ENCODE assay signal across 9 cellular contexts in genomic region chr5:73448072-73448432, GRCh38. TPM values are rescaled to one million over a fixed set of nuclear protein-coding genes. Genes with fewer than 3 reads are reported as not detected.
DNase-seq lines count a peak whose midpoint lies in the region; ATAC-seq, FAIRE-seq and TF ChIP-seq lines count a peak whose summit lies in the region.
"Had no signal": no experiment of that assay in that cellular context is flagged by ENCODE, and none has a peak within 500 bp of the region (broad histone marks: within the 10 kb centered on the region; RNA-seq: fewer than 3 reads in every experiment).

No MANE protein-coding gene starts in this region.

- no peak overlapping the region for H3K27ac Mint-ChIP-seq in CD8-positive, alpha-beta T cell
- H3K27ac Mint-ChIP-seq in H9: no peak overlapping the region
- no peak overlapping the region for H3K27ac Mint-ChIP-seq in stimulated activated naive CD8-positive, alpha-beta T cell treated with anti-CD3 and anti-CD28 coated beads, Interleukin-15, Interleukin-2, amounts not matched to agents 100 ng/mL and 50 ng/mL, for 24 hours

- peak overlapping the region; percentile 81 for H3K4me3 Mint-ChIP-seq in CD8-positive, alpha-beta T cell
- peak overlapping the region; percentile 60 to 80 for H3K4me3 Mint-ChIP-seq in H9
- H3K4me3 Mint-ChIP-seq in stimulated activated naive CD8-positive, alpha-beta T cell treated with anti-CD3 and anti-CD28 coated beads, Interleukin-15, Interleukin-2, amounts not matched to agents 100 ng/mL and 50 ng/mL, for 24 hours: peak overlapping the region; percentile 77

- H3T11ph ChIP-seq in H9 (ENCODE audit: low read length): no peak overlapping the region

- no peaks in the 10 kb centered on the region for H3K36me3 ChIP-seq in CD8-positive, alpha-beta T cell (ENCODE audit: insufficient read depth, low read length)

- H2AFZ ChIP-seq in H9 (ENCODE audit: low read length): no peak overlapping the region

- no peak overlapping the region for H3K4me3 ChIP-seq in CD8-positive, alpha-beta T cell (ENCODE audit: low read depth, low read length)
- no peak overlapping the region for H3K4me3 ChIP-seq in lower leg skin (ENCODE audit: low read depth, poor library complexity, severe bottlenecking)

- H3K14ac ChIP-seq in H9 (ENCODE audit: insufficient read depth, low read length): no peak overlapping the region

- H3K4me1 Mint-ChIP-seq in CD8-positive, alpha-beta T cell (ENCODE audit: low read depth): peaks cover 19% of the 10 kb centered on the region
- peaks cover 28 to 46% of the 10 kb centered on the region in 2 experiments for H3K4me1 Mint-ChIP-seq in H9
- H3K4me1 Mint-ChIP-seq in stimulated activated naive CD8-positive, alpha-beta T cell treated with anti-CD3 and anti-CD28 coated beads, Interleukin-15, Interleukin-2, amounts not matched to agents 100 ng/mL and 50 ng/mL, for 24 hours (ENCODE audit: low read depth): peaks cover 23% of the 10 kb centered on the region

- no peak overlapping the region for H2BK15ac ChIP-seq in H9 (ENCODE audit: low read depth, low read length)

- POLR2A ChIA-PET in CD8-positive, alpha-beta T cell (lab: Charles Lee): interaction anchor here (0.9 to 1.1 kb wide), 2 partner anchors 50 to 61 kb away, joined by 3 read pairs; partner anchors contain the start of gene BTF3

- no peak overlapping the region for H2BK20ac ChIP-seq in H9 (ENCODE audit: low read depth, low read length, poor library complexity, severe bottlenecking)

- peaks cover 20% of the 10 kb centered on the region for H3K23me2 ChIP-seq in H9 (ENCODE audit: insufficient read length, low read depth, low read length, poor library complexity, severe bottlenecking)

- H3K4me1 ChIP-seq in CD8-positive, alpha-beta T cell (ENCODE audit: insufficient read depth, low read length): peaks cover 19% of the 10 kb centered on the region
- H3K4me1 ChIP-seq in H9 (ENCODE audit: insufficient read depth, low read length): no peaks in the 10 kb centered on the region

- H3K23ac ChIP-seq in H9 (ENCODE audit: insufficient read length, low read depth, low read length): no peak overlapping the region

- ATAC-seq in CD8-positive, alpha-beta T cell: peak; percentile 19

- no CpG with 5 or more reads among the region's 48 CpGs for WGBS in H9 (ENCODE audit: extremely low coverage, insufficient read length, low lambda C conversion rate)
- 0 to 2% methylated on average over 30 to 42 of the region's 48 CpGs for WGBS in lower leg skin, 2 donors

- H3K9ac ChIP-seq in H9 (ENCODE audit: extremely low read depth, insufficient read length, low read length): no peak overlapping the region

- H4K20me1 ChIP-seq in H9 (ENCODE audit: control insufficient read depth, insufficient read depth, insufficient read length): no peaks in the 10 kb centered on the region

- FAIRE-seq in GM12892 (lab: Jason Lieb, UNC): no peak

- H4K91ac ChIP-seq in H9 (ENCODE audit: insufficient read length, low read depth, low read length): no peak overlapping the region

- peaks cover 8% of the 10 kb centered on the region for H3K9me3 Mint-ChIP-seq in CD8-positive, alpha-beta T cell
- peaks cover 0 to 13% of the 10 kb centered on the region in 2 experiments; a peak in 1 of 5 replicates for H3K9me3 Mint-ChIP-seq in H9
- H3K9me3 Mint-ChIP-seq in stimulated activated naive CD8-positive, alpha-beta T cell treated with anti-CD3 and anti-CD28 coated beads, Interleukin-15, Interleukin-2, amounts not matched to agents 100 ng/mL and 50 ng/mL, for 24 hours: peaks cover 5% of the 10 kb centered on the region

- intact Hi-C loops in CD8-positive, alpha-beta T cell (cut with DNase I, micrococcal nuclease): loop anchor here (1.0 kb wide), 2 partner anchors 9 to 62 kb away; no protein-coding TSS in a partner anchor
- intact Hi-C loops in lower leg skin (cut with DNase I; ENCODE audit: low total_unique reads): no loop called here

- H4K8ac ChIP-seq in H9 (replicated peaks; ENCODE audit: insufficient read length, low read depth, low read length): no peak overlapping the region

- H3K4me2 ChIP-seq in H9 (ENCODE audit: insufficient read depth, insufficient read length, low read length): peak overlapping the region; percentile 72

- H2BK120ac ChIP-seq in H9 (ENCODE audit: low read depth, low read length, poor library complexity, severe bottlenecking): no peak overlapping the region

- no peak for TF ChIP-seq POLR2A in lower leg skin (IDR thresholded peaks at IDR 0.05)
- TF ChIP-seq POLR2A in GM12892 (IDR thresholded peaks at IDR 0.05; ENCODE audit: low read depth, low read length): no peak

- H2BK12ac ChIP-seq in H9 (ENCODE audit: insufficient read length, low read depth, low read length): no peak overlapping the region

- no peak overlapping the region for H4K5ac ChIP-seq in H9 (ENCODE audit: insufficient read length, low read depth, low read length)

- H3K9me3 ChIP-seq in CD8-positive, alpha-beta T cell (ENCODE audit: low read length): peaks cover 3% of the 10 kb centered on the region
- H3K9me3 ChIP-seq in H9 (ENCODE audit: control insufficient read depth, low read depth, low read length): no peaks in the 10 kb centered on the region

- DNase-seq in CD8-positive, alpha-beta T cell: peak in 1 of 7 experiments; percentile 60
- DNase-seq in H9 (peak; percentile 50), glomerular visceral epithelial cell (ENCODE audit: extremely low spot score) (peak; percentile 58), GOT3 (lab: John Stamatoyannopoulos, UW) (no peak), lower leg skin (ENCODE audit: low spot score in 2 of 2) (no peak), GM12892 (ENCODE audit: insufficient read length) (no peak)

- H3K4ac ChIP-seq in H9 (ENCODE audit: low read depth, low read length): no peak overlapping the region

- no peak overlapping the region for H2AK5ac ChIP-seq in H9 (ENCODE audit: insufficient read length, low read length)

- H3K79me1 ChIP-seq in H9 (ENCODE audit: insufficient read depth, low read depth, low read length, poor library complexity, severe bottlenecking): no peaks in the 10 kb centered on the region

- H3K18ac ChIP-seq in H9 (ENCODE audit: insufficient read length, low read depth, low read length): no peak overlapping the region

- CTCF ChIA-PET in CD8-positive, alpha-beta T cell (lab: Charles Lee): interaction anchor here (1.2 to 5.3 kb wide), 3 partner anchors 8 to 245 kb away, joined by 3 to 42 read pairs (median 6); no protein-coding TSS in a partner anchor

- H3K36me3 Mint-ChIP-seq in CD8-positive, alpha-beta T cell: no peaks in the 10 kb centered on the region
- H3K36me3 Mint-ChIP-seq in H9 (ENCODE audit: insufficient read depth in 1 of 3, low read depth in 3 of 3): peaks cover 0 to 2% (median 0%) of the 10 kb centered on the region in 3 experiments; a peak in 2 of 7 replicates
- peaks cover 5% of the 10 kb centered on the region for H3K36me3 Mint-ChIP-seq in stimulated activated naive CD8-positive, alpha-beta T cell treated with anti-CD3 and anti-CD28 coated beads, Interleukin-15, Interleukin-2, amounts not matched to agents 100 ng/mL and 50 ng/mL, for 24 hours (ENCODE audit: low read depth)

- H3K56ac ChIP-seq in H9 (ENCODE audit: insufficient read length, low read depth, low read length): no peak overlapping the region

- H3K79me2 ChIP-seq in H9 (ENCODE audit: insufficient read depth, low read length): no peaks in the 10 kb centered on the region

- peaks cover 82% of the 10 kb centered on the region for H3K27me3 ChIP-seq in CD8-positive, alpha-beta T cell (ENCODE audit: insufficient read depth, low read length)
- peaks cover 82% of the 10 kb centered on the region for H3K27me3 ChIP-seq in H9 (ENCODE audit: insufficient read depth, low read length)

- TF ChIP-seq CTCF in CD8-positive, alpha-beta T cell (IDR thresholded peaks at IDR 0.05): no peak
- TF ChIP-seq CTCF in H9 (conservative IDR thresholded peaks at IDR 0.05): no peak
- TF ChIP-seq CTCF in VCaP (conservative IDR thresholded peaks at IDR 0.05): no peak
- TF ChIP-seq CTCF in lower leg skin (IDR thresholded peaks at IDR 0.05): no peak

- H3K27ac ChIP-seq in CD8-positive, alpha-beta T cell (ENCODE audit: low read depth, low read length): no peak overlapping the region
- no peak overlapping the region for H3K27ac ChIP-seq in H9 (ENCODE audit: insufficient read length, low read depth, low read length)
- peak overlapping the region; percentile 85 for H3K27ac ChIP-seq in VCaP

- H3K27me3 Mint-ChIP-seq in CD8-positive, alpha-beta T cell (ENCODE audit: low read depth): peaks cover 70% of the 10 kb centered on the region
- peaks cover 91% of the 10 kb centered on the region for H3K27me3 Mint-ChIP-seq in H9 (ENCODE audit: low read depth)
- H3K27me3 Mint-ChIP-seq in stimulated activated naive CD8-positive, alpha-beta T cell treated with anti-CD3 and anti-CD28 coated beads, Interleukin-15, Interleukin-2, amounts not matched to agents 100 ng/mL and 50 ng/mL, for 24 hours: peaks cover 77% of the 10 kb centered on the region

- H2BK5ac ChIP-seq in H9 (ENCODE audit: insufficient read length, low read length): no peak overlapping the region

RNA-seq across cellular contexts. Expression of gene FOXD1, which starts 0.5 kb away (rescaled TPM):
- under 1 TPM in 1 of 2 experiments, not detected in 1; 0.35 TPM for total RNA-seq in CD8-positive, alpha-beta T cell
- total RNA-seq in H9 (2021) (0.20 and 0.31 TPM in 2 replicates), lower leg skin (1 to 10 TPM in 3 of 4 donors, under 1 TPM in 1; 0.63 to 2.2 (median 1.8) TPM)
- polyA plus RNA-seq in GM12892 (2012; ENCODE audit: missing spikeins): not detected
- total RNA-seq: liver had no signal
- polyA plus RNA-seq: liver had no signal

RNA-seq across cellular contexts. Expression of gene BTF3, which starts 50.2 kb away (rescaled TPM):
- total RNA-seq in CD8-positive, alpha-beta T cell: 100 to 1,000 TPM; 808 to 815 TPM
- 861 and 876 TPM in 2 replicates for total RNA-seq in H9 (2021)
- total RNA-seq in lower leg skin: 1,000 to 10,000 TPM in 1 of 4 donors, 100 to 1,000 TPM in 3; 596 to 1,008 (median 649) TPM
- polyA plus RNA-seq in GM12892 (2012; ENCODE audit: missing spikeins): 1,189 TPM

Comparison
In these comparisons a context has a peak if more than half of its experiments do, and no peak if none do; other contexts are left out.
1. DNase-seq: peak in H9 (single experiment) and glomerular visceral epithelial cell (single experiment); none in GOT3 (single experiment), lower leg skin (0 of 2) and GM12892 (single experiment).
2. Peak in every context shown above with its lines, with median percentiles within 50 percentile points of each other: H3K4me3 Mint-ChIP-seq.